Comparison of ENCODE assay signal across 19 cellular contexts in the genomic region with DNA sequence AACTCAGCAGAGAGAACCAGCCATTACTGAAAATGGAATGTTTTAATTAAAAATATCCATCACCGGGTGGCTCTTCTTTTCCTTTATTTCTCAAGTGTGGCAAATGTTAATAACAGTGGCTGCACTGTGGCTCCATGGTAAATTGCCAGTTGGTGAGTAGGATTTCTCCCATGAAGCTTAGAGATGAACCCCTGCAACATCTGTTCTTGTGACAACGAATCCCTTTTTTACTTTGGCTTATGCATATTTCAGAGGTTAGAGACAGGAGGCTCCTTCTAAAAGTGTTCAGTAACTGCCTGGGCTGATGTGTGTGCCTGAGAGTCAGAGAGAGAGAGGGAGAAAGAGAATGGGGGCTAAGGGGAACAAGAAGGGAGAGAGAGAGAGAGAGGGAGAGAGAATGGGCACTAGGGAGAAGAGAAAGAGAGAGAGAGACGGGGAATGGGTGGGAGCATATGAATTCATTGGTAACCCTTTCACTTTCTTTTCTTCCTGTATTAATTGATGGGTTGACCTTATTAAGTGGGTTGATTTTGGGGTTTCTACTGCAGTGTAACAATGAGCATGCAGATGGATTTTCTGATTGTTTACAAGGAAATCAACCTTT. TPM values are rescaled to one million over a fixed set of nuclear protein-coding genes. Genes with fewer than 3 reads are reported as not detected.
DNase-seq lines count a peak whose midpoint lies in the region; ATAC-seq and TF ChIP-seq lines count a peak whose summit lies in the region.
"Had no signal": no experiment of that assay in that cellular context is flagged by ENCODE, and none has a peak within 500 bp of the region (broad histone marks: within the 10 kb centered on the region; RNA-seq: fewer than 3 reads in every experiment).

No MANE protein-coding gene starts in this region.

- no peak for TF ChIP-seq CTCF in HEK293 (tag by site-specific recombination; IDR thresholded peaks at IDR 0.05)
- no peak for TF ChIP-seq CTCF in WERI-Rb-1 (IDR thresholded peaks at IDR 0.05; ENCODE audit: low read depth, low read length)

- H3K4me1 ChIP-seq in CD4-positive, CD25-positive, alpha-beta regulatory T cell (ENCODE audit: control insufficient read depth, insufficient read depth, low read length, poor library complexity, severe bottlenecking): peaks cover 10% of the 10 kb centered on the region
- H3K4me1 ChIP-seq in HEK293 (ENCODE audit: control insufficient read depth, insufficient read depth, low read length): peaks cover 13% of the 10 kb centered on the region

- no peak overlapping the region for H3K27ac ChIP-seq in CD4-positive, CD25-positive, alpha-beta regulatory T cell (ENCODE audit: insufficient read depth, low read length, poor library complexity, severe bottlenecking)
- H3K27ac ChIP-seq in HEK293 (ENCODE audit: extremely low read depth, low read depth, low read length) (no peak overlapping the region), WERI-Rb-1 (peak overlapping the region; percentile 63)
- H3K27ac ChIP-seq: RWPE1, thoracic aorta had no signal

- ATAC-seq in CD4-positive, CD25-positive, alpha-beta regulatory T cell (ENCODE audit: low read depth in 2 of 2): no peak
- ATAC-seq in HG02642 (IDR thresholded peaks at IDR 0.05; ENCODE audit: poor library complexity, unreplicated experiment) (no peak), GM18858 (IDR thresholded peaks at IDR 0.05; ENCODE audit: unreplicated experiment) (no peak)
- ATAC-seq: natural killer cell treated with Interleukin-12 subunit alpha and Interleukin-12 subunit beta and Interleukin-15 and Interleukin-18, amount 100 ng/mL, for 72 hours had no signal

- peaks cover 19 to 71% (median 52%) of the 10 kb centered on the region in 4 donors for H3K4me1 Mint-ChIP-seq in CD4-positive, CD25-positive, alpha-beta regulatory T cell

- no peaks in the 10 kb centered on the region for H3K36me3 ChIP-seq in CD4-positive, CD25-positive, alpha-beta regulatory T cell (ENCODE audit: control insufficient read depth, insufficient read depth, low read length)
- no peaks in the 10 kb centered on the region for H3K36me3 ChIP-seq in HEK293 (ENCODE audit: control insufficient read depth in 2 of 2, insufficient read depth in 1 of 2, low read length in 2 of 2)
- no peaks in the 10 kb centered on the region for H3K36me3 ChIP-seq in WERI-Rb-1
- H3K36me3 ChIP-seq: thoracic aorta had no signal

- no peak for DNase-seq in CD4-positive, CD25-positive, alpha-beta regulatory T cell
- no peak for DNase-seq in WERI-Rb-1
- DNase-seq in medulla oblongata (ENCODE audit: extremely low spot score): peak; percentile 36
- DNase-seq in SW480 (ENCODE audit: low spot score): no peak
- DNase-seq in NK-92 (lab: John Stamatoyannopoulos, UW; ENCODE audit: unreplicated experiment): no peak
- DNase-seq: activated effector memory CD4-positive, alpha-beta T cell treated with Interleukin-2 at 50 U/mL for 16 hours; hypothalamus; kidney; mammary epithelial cell; NCI-H1105 treated with DMSO at 0.1 percent for 48 hours; stimulated activated CD8-positive, alpha-beta memory T cell treated with anti-CD3 and anti-CD28 coated beads, Interleukin-4, amount 100 ng/mL, for 48 hours had no signal

- no peaks in the 10 kb centered on the region for H3K9me3 ChIP-seq in CD4-positive, CD25-positive, alpha-beta regulatory T cell (ENCODE audit: control insufficient read depth in 2 of 2, low read length in 2 of 2)
- no peaks in the 10 kb centered on the region for H3K9me3 ChIP-seq in HEK293 (ENCODE audit: control insufficient read depth, insufficient read depth, low read depth, low read length)
- H3K9me3 ChIP-seq in WERI-Rb-1 (ENCODE audit: severe bottlenecking): peaks cover 2% of the 10 kb centered on the region
- H3K9me3 ChIP-seq: thoracic aorta had no signal

- H3K4me3 ChIP-seq in CD4-positive, CD25-positive, alpha-beta regulatory T cell (ENCODE audit: low read depth, low read length): no peak overlapping the region
- H3K4me3 ChIP-seq in HEK293 (ENCODE audit: low read depth, low read length) (no peak overlapping the region), WERI-Rb-1 (ENCODE audit: low read depth, low read length) (no peak overlapping the region)
- H3K4me3 ChIP-seq: smooth muscle cell, thoracic aorta had no signal

- H3K27me3 Mint-ChIP-seq in CD4-positive, CD25-positive, alpha-beta regulatory T cell: no peaks in the 10 kb centered on the region
- H3K27me3 Mint-ChIP-seq: natural killer cell treated with Interleukin-12 subunit alpha and Interleukin-12 subunit beta and Interleukin-15 and Interleukin-18, amount 100 ng/mL, for 72 hours; progenitor cell of endocrine pancreas had no signal

- no peaks in the 10 kb centered on the region for H3K27me3 ChIP-seq in CD4-positive, CD25-positive, alpha-beta regulatory T cell (ENCODE audit: control insufficient read depth, insufficient read depth, low read length)
- no peaks in the 10 kb centered on the region for H3K27me3 ChIP-seq in WERI-Rb-1 (ENCODE audit: insufficient read depth, low read depth, severe bottlenecking)

- H3K9me3 Mint-ChIP-seq in CD4-positive, CD25-positive, alpha-beta regulatory T cell: no peaks in the 10 kb centered on the region
- H3K9me3 Mint-ChIP-seq: natural killer cell treated with Interleukin-12 subunit alpha and Interleukin-12 subunit beta and Interleukin-15 and Interleukin-18, amount 100 ng/mL, for 72 hours had no signal

- H3K4me3 Mint-ChIP-seq in CD4-positive, CD25-positive, alpha-beta regulatory T cell: peak overlapping the region in 2 of 4 donors; percentile 28 to 84
- H3K4me3 Mint-ChIP-seq: natural killer cell treated with Interleukin-12 subunit alpha and Interleukin-12 subunit beta and Interleukin-15 and Interleukin-18, amount 100 ng/mL, for 72 hours had no signal

- POLR2A ChIA-PET in HEK293 (lab: Yijun Ruan, JAX): no interaction called here

- peaks cover 20% of the 10 kb centered on the region for H3K36me3 Mint-ChIP-seq in CD4-positive, CD25-positive, alpha-beta regulatory T cell
- H3K36me3 Mint-ChIP-seq: natural killer cell treated with Interleukin-12 subunit alpha and Interleukin-12 subunit beta and Interleukin-15 and Interleukin-18, amount 100 ng/mL, for 72 hours had no signal

- CTCF ChIA-PET in HEK293 (lab: Yijun Ruan, JAX): interaction anchor here (0.7 kb wide), 1 partner anchor 517 kb away, joined by 4 read pairs; no protein-coding TSS in a partner anchor

- peak overlapping the region in 2 of 3 donors; percentile 25 to 78 for H3K27ac Mint-ChIP-seq in CD4-positive, CD25-positive, alpha-beta regulatory T cell

TF ChIP-seq in HEK293, 187 proteins besides CTCF, POLR2A, EP300 and RAD21:
- no peak for TF ChIP-seq ZNF555 (tag by site-specific recombination; conservative IDR thresholded peaks at IDR 0.05)
- TF ChIP-seq ZNF596 (tag by site-specific recombination; IDR thresholded peaks at IDR 0.05): 0 out of 2 replicates have a peak, but pooled peaks have one; percentile 8
- TF ChIP-seq ZNF366 (tag by site-specific recombination; conservative IDR thresholded peaks at IDR 0.05): 0 out of 2 replicates have a peak, but pooled peaks have one; percentile 18
- peak; percentile 92 for TF ChIP-seq PRDM1 (tag by site-specific recombination; IDR thresholded peaks at IDR 0.05)

RNA-seq across cellular contexts. Expression of gene RPTOR, which starts 50.1 kb away (rescaled TPM):
- total RNA-seq in CD4-positive, CD25-positive, alpha-beta regulatory T cell: 70.1 TPM
- polyA plus RNA-seq in CD4-positive, CD25-positive, alpha-beta regulatory T cell: 1 to 10 TPM; 4.7 to 8.5 (median 6.8) TPM
